Comparison of ENCODE assay signal across 8 cellular contexts in genomic region chr3:120561251-120562045, GRCh38. TPM values are rescaled to one million over a fixed set of nuclear protein-coding genes. Genes with fewer than 3 reads are reported as not detected.
DNase-seq lines count a peak whose midpoint lies in the region; ATAC-seq lines count a peak whose summit lies in the region.

No MANE protein-coding gene starts in this region.

- peak; percentile 38 for ATAC-seq in HG03039 (IDR thresholded peaks at IDR 0.05; ENCODE audit: unreplicated experiment)
- ATAC-seq in left colon, result peak; percentile 66

- DNase-seq in SIG-M5 treated with dmso at 0.1 percent for 504 hours (lab: John Stamatoyannopoulos, UW; ENCODE audit: unreplicated experiment), result peak; percentile 62
- no peak for DNase-seq in SIG-M5 (lab: John Stamatoyannopoulos, UW)
- peak; percentile 73 for DNase-seq in NCI-H2171 treated with DMSO at 0.1 percent for 48 hours (lab: John Stamatoyannopoulos, UW)
- peak; percentile 36 to 50 (median 40) for DNase-seq in activated CD4-positive, CD25-positive, alpha-beta regulatory T cell (lab: John Stamatoyannopoulos, UW)
- DNase-seq in caudate nucleus (lab: John Stamatoyannopoulos, UW), result peak in 47 of 61 donors; percentile 9 to 88 (median 46)
- peak in 1 of 2 donors; percentile 78 for DNase-seq in left colon
- peak; percentile 50 to 59 for DNase-seq in stimulated activated CD4-positive, alpha-beta T cell treated with anti-CD3 and anti-CD28 coated beads, Interleukin-4, amount 100 ng/mL, for 48 hours (ENCODE audit: low read depth in 2 of 2)

- no peak overlapping the region for H3K27ac ChIP-seq in caudate nucleus (ENCODE audit: low read depth, low read length)

- intact Hi-C loops in left colon (cut with DNase I, micrococcal nuclease), result loop anchor here (2.0 to 10.0 kb wide), 3 partner anchors 233 to 317 kb away; no protein-coding TSS in a partner anchor

RNA-seq across cellular contexts. Expression of gene NDUFB4, which starts 34.7 kb away (rescaled TPM):
- total RNA-seq in left colon, result 100 to 1,000 TPM; 151 to 180 TPM
